ENCODE assay signal across 15 cellular contexts in genomic region chr21:41508415-41509205, GRCh38. TPM values are rescaled to one million over a fixed set of nuclear protein-coding genes. Genes with fewer than 3 reads are reported as not detected.
DNase-seq lines count a peak whose midpoint lies in the region; ATAC-seq and TF ChIP-seq lines count a peak whose summit lies in the region.
"Had no signal": no experiment of that assay in that cellular context is flagged by ENCODE, and none has a peak within 500 bp of the region (broad histone marks: within the 10 kb centered on the region; RNA-seq: fewer than 3 reads in every experiment).

No MANE protein-coding gene starts in this region.

- H3K4me3 ChIP-seq in HUES6 (ENCODE audit: low read depth, low read length), result peak overlapping the region; percentile 85
- peak overlapping the region; percentile 60 to 65 for H3K4me3 ChIP-seq in duodenal mucosa (ENCODE audit: low read depth in 1 of 2, low read length in 2 of 2)
- peak overlapping the region; percentile 34 to 50 for H3K4me3 ChIP-seq in left lung
- H3K4me3 ChIP-seq: BLaER1 treated with 17β-estradiol and CSF1 and Interleukin-3, amounts not matched to agents 10 nM and 100 nM had no signal

- H3K9ac ChIP-seq in HUES6 (ENCODE audit: low read length), result peak overlapping the region; percentile 32
- H3K9ac ChIP-seq in duodenal mucosa (ENCODE audit: low read depth in 1 of 2, low read length in 2 of 2), result peak overlapping the region; percentile 66 to 83
- H3K9ac ChIP-seq: BLaER1 treated with 17β-estradiol and CSF1 and Interleukin-3, amounts not matched to agents 10 nM and 100 nM had no signal

- peak; percentile 31 for ATAC-seq in left lung
- no peak for ATAC-seq in stimulated activated naive CD8-positive, alpha-beta T cell treated with anti-CD3 and anti-CD28 coated beads, Interleukin-15, Interleukin-2, amounts not matched to agents 100 U/mL and 50 U/mL, for 24 hours

- no peak for DNase-seq in left lung
- peak; percentile 33 for DNase-seq in retina
- DNase-seq in HuH-7.5 (ENCODE audit: low spot score), result no peak
- DNase-seq in stimulated activated naive CD8-positive, alpha-beta T cell treated with anti-CD3 and anti-CD28 coated beads, Interleukin-15, Interleukin-2, amounts not matched to agents 100 U/mL and 50 U/mL, for 24 hours, result no peak
- DNase-seq in GM10248 (ENCODE audit: extremely low spot score), result no peak
- no peak for DNase-seq in NCI-H2227 (lab: John Stamatoyannopoulos, UW; ENCODE audit: unreplicated experiment)
- DNase-seq: activated CD4-positive, alpha-beta T cell treated with anti-CD3 and anti-CD28 coated beads, Interleukin-2, amount 50 U/mL, for 48 hours; activated effector memory CD4-positive, alpha-beta T cell treated with Interleukin-2 at 50 U/mL for 16 hours; central memory CD4-positive, alpha-beta T cell; Kasumi-1; stimulated activated CD4-positive, alpha-beta T cell treated with anti-CD3 and anti-CD28 coated beads, Interleukin-4, amount 100 ng/mL, for 4 hours had no signal

- H3K27me3 ChIP-seq in HUES6 (ENCODE audit: control insufficient read depth, insufficient read depth, low read length) (peaks cover 59% of the 10 kb centered on the region), duodenal mucosa (ENCODE audit: control insufficient read depth in 1 of 2, insufficient read depth in 2 of 2, low read length in 2 of 2) (no peaks in the 10 kb centered on the region), left lung (peaks cover 24 to 76% of the 10 kb centered on the region in 2 donors)

- POLR2A ChIA-PET in GM10248 (lab: Yijun Ruan, JAX), result no interaction called here

- no peak for TF ChIP-seq CTCF in left lung (IDR thresholded peaks at IDR 0.05)
- TF ChIP-seq CTCF in GM10248 (IDR thresholded peaks at IDR 0.05; ENCODE audit: control extremely low read depth, extremely low read depth, low read depth, missing control alignments), result no peak

- no peaks in the 10 kb centered on the region for H3K9me3 ChIP-seq in HUES6 (ENCODE audit: control insufficient read depth, insufficient read depth, low read depth, low read length)
- H3K9me3 ChIP-seq in duodenal mucosa (ENCODE audit: control insufficient read depth in 1 of 2, low read length in 2 of 2), result no peaks in the 10 kb centered on the region
- no peaks in the 10 kb centered on the region for H3K9me3 ChIP-seq in left lung
- H3K9me3 ChIP-seq: esophagus muscularis mucosa had no signal

- intact Hi-C loops in left lung (cut with DNase I), result no loop called here

- H3K27ac ChIP-seq in HUES6 (ENCODE audit: low read depth, low read length) (no peak overlapping the region), duodenal mucosa (ENCODE audit: low read depth, low read length) (peak overlapping the region; percentile 79), left lung (peak overlapping the region; percentile 39 to 60)
- H3K27ac ChIP-seq: BLaER1 treated with 17β-estradiol and CSF1 and Interleukin-3, amounts not matched to agents 10 nM and 100 nM; esophagus muscularis mucosa had no signal

- CTCF ChIA-PET in GM10248 (lab: Yijun Ruan, JAX), result no interaction called here

- H3K36me3 ChIP-seq in HUES6 (ENCODE audit: control insufficient read depth, insufficient read depth, low read length), result no peaks in the 10 kb centered on the region
- H3K36me3 ChIP-seq in duodenal mucosa (ENCODE audit: control insufficient read depth in 1 of 2, insufficient read depth in 2 of 2, low read length in 2 of 2), result no peaks in the 10 kb centered on the region
- no peaks in the 10 kb centered on the region for H3K36me3 ChIP-seq in left lung
- H3K36me3 ChIP-seq: BLaER1 treated with 17β-estradiol and CSF1 and Interleukin-3, amounts not matched to agents 10 nM and 100 nM; esophagus muscularis mucosa had no signal

- H3K4me1 ChIP-seq in HUES6 (ENCODE audit: control insufficient read depth, insufficient read depth, low read length) (peaks cover 16% of the 10 kb centered on the region), duodenal mucosa (ENCODE audit: control insufficient read depth in 1 of 2, insufficient read depth in 2 of 2, low read length in 2 of 2) (peaks cover 21 to 24% of the 10 kb centered on the region in 2 donors), left lung (peaks cover 0 to 4% of the 10 kb centered on the region in 2 donors)

RNA-seq across cellular contexts. Expression of gene TMPRSS2, which starts 0.7 kb away (rescaled TPM):
- total RNA-seq in left lung, result 100 to 1,000 TPM in 1 of 2 donors, 10 to 100 TPM in 1; 56.8 to 137 TPM
